In genomic region chr16:29790183-29790948, GRCh38 we compare ENCODE assay signal across 8 cellular contexts. TPM values are rescaled to one million over a fixed set of nuclear protein-coding genes. Genes with fewer than 3 reads are reported as not detected.
A peak's percentile ranks its signal among the peaks of the same experiment; 100 is the strongest.
DNase-seq lines count a peak whose midpoint lies in the region; ATAC-seq and TF ChIP-seq lines count a peak whose summit lies in the region.

TSS of gene KIF22 (plus strand) at chr16:29790751. CDS start at chr16:29790760, 9 bp downstream.

- H3K27ac Mint-ChIP-seq in T-helper 2 cell treated with Interferon-gamma antibody and Interleukin-4, amounts not matched to agents 5 μg/mL and 100 μg/mL, for 36 hours: peak within 1 kb of the TSS; percentile 94

- no peaks in the 10 kb centered on the region for H3K27me3 Mint-ChIP-seq in T-helper 2 cell treated with Interferon-gamma antibody and Interleukin-4, amounts not matched to agents 5 μg/mL and 100 μg/mL, for 36 hours (ENCODE audit: low read depth)

- ATAC-seq in GM18505 (IDR thresholded peaks at IDR 0.05; ENCODE audit: unreplicated experiment) (peak; percentile 88), HG02973 (IDR thresholded peaks at IDR 0.05; ENCODE audit: unreplicated experiment) (peak; percentile 85), right cardiac atrium (peak; percentile 99)

- H3K9me3 ChIP-seq in ascending aorta (no peaks in the 10 kb centered on the region), right cardiac atrium (ENCODE audit: control insufficient read depth, low read length) (no peaks in the 10 kb centered on the region), vagina (no peaks in the 10 kb centered on the region)

- H3K4me3 Mint-ChIP-seq in T-helper 2 cell treated with Interferon-gamma antibody and Interleukin-4, amounts not matched to agents 5 μg/mL and 100 μg/mL, for 36 hours: peak within 1 kb of the TSS; percentile 97

- H3K4me1 Mint-ChIP-seq in T-helper 2 cell treated with Interferon-gamma antibody and Interleukin-4, amounts not matched to agents 5 μg/mL and 100 μg/mL, for 36 hours (ENCODE audit: low read depth): peaks cover 40% of the 10 kb centered on the region

- no peaks in the 10 kb centered on the region for H3K9me3 Mint-ChIP-seq in T-helper 2 cell treated with Interferon-gamma antibody and Interleukin-4, amounts not matched to agents 5 μg/mL and 100 μg/mL, for 36 hours

- intact Hi-C loops in ascending aorta (cut with DNase I) (loop anchor here (1.0 to 5.0 kb wide), 4 partner anchors 15 to 818 kb away; partner anchors contain the start of genes CDIPT, PAGR1 and SPNS1), right cardiac atrium (cut with DNase I) (loop anchor here in 1 of 4 donors (2.0 kb wide), 1 partner anchor 20 kb away; no protein-coding TSS in a partner anchor), vagina (cut with DNase I) (no loop called here)

- WGBS in right cardiac atrium: under 1% methylated on average over 67 of the region's 67 CpGs

- TF ChIP-seq CTCF in ascending aorta (IDR thresholded peaks at IDR 0.05) (peak; percentile 66 to 84 (median 75)), vagina (IDR thresholded peaks at IDR 0.05) (peak; percentile 63 to 78 (median 67))

- H3K27me3 ChIP-seq in ascending aorta (no peaks in the 10 kb centered on the region), right cardiac atrium (ENCODE audit: control insufficient read depth, insufficient read depth) (no peaks in the 10 kb centered on the region), vagina (no peaks in the 10 kb centered on the region)

- H3K4me1 ChIP-seq in ascending aorta (peaks cover 0 to 17% of the 10 kb centered on the region in 2 donors), right cardiac atrium (ENCODE audit: control insufficient read depth, insufficient read depth, low read length) (no peaks in the 10 kb centered on the region), vagina (peaks cover 28% of the 10 kb centered on the region)

- H3K4me3 ChIP-seq in ascending aorta (peak within 1 kb of the TSS; percentile 58 to 89), right cardiac atrium (ENCODE audit: low read length) (peak within 1 kb of the TSS; percentile 57), vagina (peak within 1 kb of the TSS; percentile 69)

- H3K27ac ChIP-seq in ascending aorta (peak within 1 kb of the TSS; percentile 76 to 87), right cardiac atrium (ENCODE audit: low read length) (peak within 1 kb of the TSS; percentile 69), vagina (peak within 1 kb of the TSS; percentile 91)

- H3K36me3 ChIP-seq in ascending aorta: no peaks in the 10 kb centered on the region
- H3K36me3 ChIP-seq in vagina: no peaks in the 10 kb centered on the region

- TF ChIP-seq POLR2A in GM18505 (IDR thresholded peaks at IDR 0.05; ENCODE audit: borderline replicate concordance, extremely low read depth, insufficient read depth, insufficient read length) (peak; percentile 80), vagina (IDR thresholded peaks at IDR 0.05) (peak in 1 of 2 donors; percentile 64)

- H3K36me3 Mint-ChIP-seq in T-helper 2 cell treated with Interferon-gamma antibody and Interleukin-4, amounts not matched to agents 5 μg/mL and 100 μg/mL, for 36 hours (ENCODE audit: low read depth): peaks cover 35% of the 10 kb centered on the region

- DNase-seq in NCI-H1930 (lab: John Stamatoyannopoulos, UW): peak; percentile 99
- DNase-seq in T-helper 2 cell treated with Interferon-gamma antibody and Interleukin-4, amounts not matched to agents 5 μg/mL and 100 μg/mL, for 36 hours (ENCODE audit: low spot score): peak; percentile 100
- peak; percentile 94 to 100 for DNase-seq in ascending aorta (ENCODE audit: low spot score in 2 of 2)
- DNase-seq in right cardiac atrium: peak; percentile 100
- peak; percentile 99 for DNase-seq in putamen (ENCODE audit: low spot score)
- DNase-seq in vagina (ENCODE audit: extremely low spot score in 2 of 2): peak in 1 of 2 donors; percentile 97

RNA-seq across cellular contexts. Expression of gene KIF22, which starts in this region (rescaled TPM):
- total RNA-seq in ascending aorta (28.6 TPM), right cardiac atrium (10 to 100 TPM; 19.0 to 53.8 (median 41.6) TPM), vagina (18.9 TPM)
- 89.6 TPM for polyA plus RNA-seq in right cardiac atrium
